ENCODE assay signal across 1 cellular context in genomic region chr15:84600687-84601554, GRCh38.
A peak's percentile ranks its signal among the peaks of the same experiment; 100 is the strongest.
TF ChIP-seq lines count a peak whose summit lies in the region.

TSS of gene ZSCAN2 (plus strand) at chr15:84601009. CDS start at chr15:84603928, 2,919 bp downstream.

TF ChIP-seq in GM12878, 131 proteins besides CTCF, POLR2A, EP300 and RAD21 (continued from another document and continues in another):
- TF ChIP-seq E4F1 (IDR thresholded peaks at IDR 0.05; ENCODE audit: borderline replicate concordance, partially characterized antibody) (no peak), USF1 (IDR thresholded peaks at IDR 0.05; ENCODE audit: borderline replicate concordance, extremely low read length, insufficient read depth, low read depth, low read length) (no peak), PKNOX1 (IDR thresholded peaks at IDR 0.05) (no peak; the same call in 1 of the 2 replicates), MEF2B (IDR thresholded peaks at IDR 0.05; ENCODE audit: partially characterized antibody, poor library complexity, severe bottlenecking) (peak; percentile 20), CHD4 (IDR thresholded peaks at IDR 0.05) (no peak), E2F8 (IDR thresholded peaks at IDR 0.05; ENCODE audit: low read depth, partially characterized antibody) (no peak), ZNF384 (IDR thresholded peaks at IDR 0.05; ENCODE audit: borderline replicate concordance, low read depth, low read length) (no peak), HSF1 (IDR thresholded peaks at IDR 0.05; ENCODE audit: low read depth, low read length) (no peak), NR2C2 (IDR thresholded peaks at IDR 0.05; ENCODE audit: borderline replicate concordance, control insufficient read depth, insufficient read length, low read depth) (no peak), MTA3 (IDR thresholded peaks at IDR 0.05; ENCODE audit: borderline replicate concordance, low read length) (no peak), SRF (IDR thresholded peaks at IDR 0.05; ENCODE audit: low read depth in 2 of 2, low read length in 2 of 2) (no peak), GATAD2B (conservative IDR thresholded peaks at IDR 0.05; ENCODE audit: low read depth) (peak; percentile 84; the same call in 1 of the 2 replicates), CBFB (IDR thresholded peaks at IDR 0.05; ENCODE audit: low read depth) (no peak), NBN (IDR thresholded peaks at IDR 0.05) (0 out of 2 replicates have a peak, but pooled peaks have one; percentile 29), NFYA (IDR thresholded peaks at IDR 0.05; ENCODE audit: borderline replicate concordance, low read depth, low read length) (no peak), STAT1 (conservative IDR thresholded peaks at IDR 0.05) (no peak), HDAC2 (IDR thresholded peaks at IDR 0.05) (no peak), SMARCA5 (IDR thresholded peaks at IDR 0.05) (0 out of 2 replicates have a peak, but pooled peaks have one; percentile 13), NRF1 (conservative IDR thresholded peaks at IDR 0.05; ENCODE audit: low read depth, low read length) (no peak), PAX5 (IDR thresholded peaks at IDR 0.05; ENCODE audit: borderline replicate concordance, low read depth, low read length) (no peak), STAT3 (IDR thresholded peaks at IDR 0.05; ENCODE audit: low read depth, low read length) (no peak), PBX3 (IDR thresholded peaks at IDR 0.05; ENCODE audit: insufficient replicate concordance, low read depth, low read length) (no peak), RCOR1 (conservative IDR thresholded peaks at IDR 0.05; ENCODE audit: low read depth, low read length) (0 out of 2 replicates have a peak, but pooled peaks have one; percentile 64), KLF5 (IDR thresholded peaks at IDR 0.05; ENCODE audit: partially characterized antibody) (peak; percentile 37), SMAD1 (IDR thresholded peaks at IDR 0.05; ENCODE audit: low read depth, partially characterized antibody) (no peak), BACH1 (IDR thresholded peaks at IDR 0.05; ENCODE audit: borderline replicate concordance) (no peak), MLLT1 (IDR thresholded peaks at IDR 0.05) (no peak), NFXL1 (IDR thresholded peaks at IDR 0.05; ENCODE audit: borderline replicate concordance) (no peak), SREBF2 (IDR thresholded peaks at IDR 0.05; ENCODE audit: low read length) (no peak), IRF3 (IDR thresholded peaks at IDR 0.05) (peak; percentile 61; the same call in 1 of the 2 replicates), SP1 (IDR thresholded peaks at IDR 0.05; ENCODE audit: low read depth, low read length) (peak; percentile 85), ZBTB40 (IDR thresholded peaks at IDR 0.05; ENCODE audit: borderline replicate concordance) (no peak; the same call in 1 of the 2 replicates), GABPA (IDR thresholded peaks at IDR 0.05; ENCODE audit: low read depth) (no peak), ZNF687 (IDR thresholded peaks at IDR 0.05) (no peak), ZNF217 (IDR thresholded peaks at IDR 0.05) (no peak), YY1 (IDR thresholded peaks at IDR 0.05; ENCODE audit: low read depth, low read length) (peak; percentile 88), POLR2AphosphoS5 (IDR thresholded peaks at IDR 0.05; ENCODE audit: low read length) (peak; percentile 65), LARP7 (IDR thresholded peaks at IDR 0.05) (peak; percentile 94), ZNF622 (IDR thresholded peaks at IDR 0.05) (no peak)
